ENCODE assay signal across 1 cellular context in genomic region chr12:24760162-24760561, GRCh38.
TF ChIP-seq lines count a peak whose summit lies in the region.

No MANE protein-coding gene starts in this region.

TF ChIP-seq in HepG2, 621 proteins besides CTCF, POLR2A, EP300 and RAD21 (continued from another document and continues in another):
- no peak for TF ChIP-seq TCF7L2 (IDR thresholded peaks at IDR 0.05; ENCODE audit: low read depth, low read length)
- TF ChIP-seq RFX1 (IDR thresholded peaks at IDR 0.05): peak; percentile 74
- peak; percentile 64; the same call in 1 of the 2 replicates for TF ChIP-seq ISL2 (CRISPR knock-in tag; IDR thresholded peaks at IDR 0.05)
- TF ChIP-seq SMARCE1 (IDR thresholded peaks at IDR 0.05; ENCODE audit: borderline replicate concordance): no peak
- TF ChIP-seq THAP7 (CRISPR knock-in tag; IDR thresholded peaks at IDR 0.05): no peak
- TF ChIP-seq SRF (IDR thresholded peaks at IDR 0.05; ENCODE audit: low read depth, low read length): no peak
- TF ChIP-seq SCMH1 (CRISPR knock-in tag; IDR thresholded peaks at IDR 0.05; ENCODE audit: borderline replicate concordance): no peak
- no peak for TF ChIP-seq EEA1 (CRISPR knock-in tag; IDR thresholded peaks at IDR 0.05; ENCODE audit: borderline replicate concordance)
- no peak for TF ChIP-seq KAT8 (CRISPR knock-in tag; IDR thresholded peaks at IDR 0.05)
- TF ChIP-seq NFYB (CRISPR knock-in tag; IDR thresholded peaks at IDR 0.05): no peak
- TF ChIP-seq AHDC1 (CRISPR knock-in tag; IDR thresholded peaks at IDR 0.05; ENCODE audit: borderline replicate concordance): peak; percentile 52; the same call in 1 of the 2 replicates
- no peak for TF ChIP-seq ZNF33A (CRISPR knock-in tag; IDR thresholded peaks at IDR 0.05; ENCODE audit: borderline replicate concordance)
- TF ChIP-seq TERF1 (CRISPR knock-in tag; IDR thresholded peaks at IDR 0.05): no peak
- TF ChIP-seq ZBTB4 (CRISPR knock-in tag; IDR thresholded peaks at IDR 0.05; ENCODE audit: borderline replicate concordance): no peak
- TF ChIP-seq TBX2 (CRISPR knock-in tag; IDR thresholded peaks at IDR 0.05; ENCODE audit: borderline replicate concordance): peak; percentile 37; the same call in 1 of the 2 replicates
- TF ChIP-seq CREM (IDR thresholded peaks at IDR 0.05): peak; percentile 48; the same call in 1 of the 2 replicates
- TF ChIP-seq CREM (CRISPR knock-in tag; IDR thresholded peaks at IDR 0.05): no peak
- peak; percentile 32; the same call in 1 of the 2 replicates for TF ChIP-seq ARID5B (CRISPR knock-in tag; IDR thresholded peaks at IDR 0.05)
- TF ChIP-seq ZGPAT (CRISPR knock-in tag; IDR thresholded peaks at IDR 0.05): peak; percentile 17; the same call in 1 of the 2 replicates
- TF ChIP-seq EHMT2 (IDR thresholded peaks at IDR 0.05; ENCODE audit: borderline replicate concordance, low read depth, low read length): peak; percentile 80; the same call in 1 of the 2 replicates
- no peak for TF ChIP-seq ZNF713 (CRISPR knock-in tag; IDR thresholded peaks at IDR 0.05)
- TF ChIP-seq ZNF225 (CRISPR knock-in tag; IDR thresholded peaks at IDR 0.05): no peak
- no peak for TF ChIP-seq HDAC1 (CRISPR knock-in tag; IDR thresholded peaks at IDR 0.05)
- peak; percentile 30; the same call in 1 of the 2 replicates for TF ChIP-seq TFAP4 (IDR thresholded peaks at IDR 0.05; ENCODE audit: borderline replicate concordance, low read depth)
- TF ChIP-seq NONO (IDR thresholded peaks at IDR 0.05): no peak
- TF ChIP-seq NONO (CRISPR knock-in tag; conservative IDR thresholded peaks at IDR 0.05): no peak
- TF ChIP-seq ZNF766 (CRISPR knock-in tag; IDR thresholded peaks at IDR 0.05; ENCODE audit: borderline replicate concordance): no peak
- TF ChIP-seq AFF4 (CRISPR knock-in tag; IDR thresholded peaks at IDR 0.05): no peak
- no peak for TF ChIP-seq CREBL2 (CRISPR knock-in tag; IDR thresholded peaks at IDR 0.05; ENCODE audit: borderline replicate concordance)
- no peak for TF ChIP-seq TOE1 (CRISPR knock-in tag; IDR thresholded peaks at IDR 0.05)
- TF ChIP-seq FOXJ3 (CRISPR knock-in tag; IDR thresholded peaks at IDR 0.05; ENCODE audit: borderline replicate concordance): peak; percentile 91
- peak; percentile 63 for TF ChIP-seq FOXP4 (CRISPR knock-in tag; IDR thresholded peaks at IDR 0.05)
- no peak for TF ChIP-seq ZSCAN30 (CRISPR knock-in tag; IDR thresholded peaks at IDR 0.05)
